11 cellular contexts compared by ENCODE assay signal in the genomic region with DNA sequence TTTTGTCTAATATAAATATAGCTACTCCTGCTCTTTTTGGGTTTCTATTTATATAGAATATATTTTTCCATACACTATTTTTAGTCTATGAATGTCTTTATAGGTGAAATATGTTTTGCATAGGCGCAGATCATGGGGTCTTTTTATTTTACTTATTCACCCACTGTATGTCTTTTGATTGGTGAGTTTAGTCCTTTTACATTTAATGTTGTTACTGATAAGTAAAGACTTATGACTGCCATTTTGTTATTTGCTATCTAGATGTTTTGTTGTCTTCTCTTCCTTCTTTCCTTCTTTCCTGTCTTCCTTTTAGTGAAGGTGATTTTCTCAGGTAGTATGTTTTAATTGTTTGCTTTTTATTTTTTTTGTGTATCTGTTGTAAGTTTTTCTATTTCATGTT.
"Had no signal": no experiment of that assay in that cellular context is flagged by ENCODE, and none has a peak within 500 bp of the region (broad histone marks: within the 10 kb centered on the region; RNA-seq: fewer than 3 reads in every experiment).

No MANE protein-coding gene starts in this region.

- H3K36me3 ChIP-seq: HAP-1 had no signal

- ATAC-seq: GM23338, HCT116 had no signal

- H3K4me3 ChIP-seq: GM23248, GM23338, HAP-1 had no signal

- H3K9me3 ChIP-seq: HAP-1 had no signal

- H3K9ac ChIP-seq: GM23248 had no signal

- H3K27ac ChIP-seq: GM23248 had no signal

- FAIRE-seq: H1, H54 had no signal

- H3K4me2 ChIP-seq: GM23338 had no signal

- H3K4me1 ChIP-seq: HAP-1 had no signal

- DNase-seq: GM23248, GOT3, H7, H9, HCEC 1CT, HFFc6 had no signal

- H2AFZ ChIP-seq: GM23248, GM23338 had no signal
